ENCODE assay signal across 1 cellular context in the genomic region with DNA sequence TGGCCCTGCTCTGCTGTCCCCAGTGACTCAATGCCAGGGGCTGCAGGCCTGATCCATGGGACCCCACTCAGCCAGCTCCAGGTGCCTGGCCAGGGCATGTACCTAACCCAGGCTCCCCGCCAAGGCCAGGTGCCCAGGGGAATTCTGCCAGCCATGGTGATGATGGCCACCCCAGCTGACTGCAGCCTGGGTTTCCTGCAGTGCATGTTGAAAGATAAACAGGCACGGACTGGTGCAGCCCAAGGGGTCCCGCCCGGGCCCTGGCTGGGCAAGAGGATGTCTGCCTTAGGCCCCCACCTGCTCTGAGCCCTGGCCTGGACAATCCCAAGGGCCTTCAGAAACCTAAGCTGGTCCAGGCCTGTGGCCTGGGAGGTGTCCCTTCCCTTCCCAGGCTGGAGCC.
TF ChIP-seq lines count a peak whose summit lies in the region.

No MANE protein-coding gene starts in this region.

TF ChIP-seq in SK-N-SH treated with all-trans-retinoic acid at 6 μM for 48 hours, 23 proteins besides CTCF, POLR2A, EP300 and RAD21 (continued from another document):
- TF ChIP-seq, protein P1, sequence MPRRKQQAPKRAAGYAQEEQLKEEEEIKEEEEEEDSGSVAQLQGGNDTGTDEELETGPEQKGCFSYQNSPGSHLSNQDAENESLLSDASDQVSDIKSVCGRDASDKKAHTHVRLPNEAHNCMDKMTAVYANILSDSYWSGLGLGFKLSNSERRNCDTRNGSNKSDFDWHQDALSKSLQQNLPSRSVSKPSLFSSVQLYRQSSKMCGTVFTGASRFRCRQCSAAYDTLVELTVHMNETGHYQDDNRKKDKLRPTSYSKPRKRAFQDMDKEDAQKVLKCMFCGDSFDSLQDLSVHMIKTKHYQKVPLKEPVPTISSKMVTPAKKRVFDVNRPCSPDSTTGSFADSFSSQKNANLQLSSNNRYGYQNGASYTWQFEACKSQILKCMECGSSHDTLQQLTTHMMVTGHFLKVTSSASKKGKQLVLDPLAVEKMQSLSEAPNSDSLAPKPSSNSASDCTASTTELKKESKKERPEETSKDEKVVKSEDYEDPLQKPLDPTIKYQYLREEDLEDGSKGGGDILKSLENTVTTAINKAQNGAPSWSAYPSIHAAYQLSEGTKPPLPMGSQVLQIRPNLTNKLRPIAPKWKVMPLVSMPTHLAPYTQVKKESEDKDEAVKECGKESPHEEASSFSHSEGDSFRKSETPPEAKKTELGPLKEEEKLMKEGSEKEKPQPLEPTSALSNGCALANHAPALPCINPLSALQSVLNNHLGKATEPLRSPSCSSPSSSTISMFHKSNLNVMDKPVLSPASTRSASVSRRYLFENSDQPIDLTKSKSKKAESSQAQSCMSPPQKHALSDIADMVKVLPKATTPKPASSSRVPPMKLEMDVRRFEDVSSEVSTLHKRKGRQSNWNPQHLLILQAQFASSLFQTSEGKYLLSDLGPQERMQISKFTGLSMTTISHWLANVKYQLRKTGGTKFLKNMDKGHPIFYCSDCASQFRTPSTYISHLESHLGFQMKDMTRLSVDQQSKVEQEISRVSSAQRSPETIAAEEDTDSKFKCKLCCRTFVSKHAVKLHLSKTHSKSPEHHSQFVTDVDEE (CRISPR knock-in tag; IDR thresholded peaks at IDR 0.05) = no peak
- no peak for TF ChIP-seq OSR1 (CRISPR knock-in tag; IDR thresholded peaks at IDR 0.05)
- TF ChIP-seq ZFP30 (CRISPR knock-in tag; IDR thresholded peaks at IDR 0.05) = no peak
- TF ChIP-seq, protein P2, sequence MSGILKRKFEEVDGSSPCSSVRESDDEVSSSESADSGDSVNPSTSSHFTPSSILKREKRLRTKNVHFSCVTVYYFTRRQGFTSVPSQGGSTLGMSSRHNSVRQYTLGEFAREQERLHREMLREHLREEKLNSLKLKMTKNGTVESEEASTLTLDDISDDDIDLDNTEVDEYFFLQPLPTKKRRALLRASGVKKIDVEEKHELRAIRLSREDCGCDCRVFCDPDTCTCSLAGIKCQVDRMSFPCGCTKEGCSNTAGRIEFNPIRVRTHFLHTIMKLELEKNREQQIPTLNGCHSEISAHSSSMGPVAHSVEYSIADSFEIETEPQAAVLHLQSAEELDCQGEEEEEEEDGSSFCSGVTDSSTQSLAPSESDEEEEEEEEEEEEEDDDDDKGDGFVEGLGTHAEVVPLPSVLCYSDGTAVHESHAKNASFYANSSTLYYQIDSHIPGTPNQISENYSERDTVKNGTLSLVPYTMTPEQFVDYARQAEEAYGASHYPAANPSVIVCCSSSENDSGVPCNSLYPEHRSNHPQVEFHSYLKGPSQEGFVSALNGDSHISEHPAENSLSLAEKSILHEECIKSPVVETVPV (CRISPR knock-in tag; IDR thresholded peaks at IDR 0.05) = no peak
- no peak for TF ChIP-seq ISL1 (CRISPR knock-in tag; IDR thresholded peaks at IDR 0.05)
- TF ChIP-seq ZNF565 (CRISPR knock-in tag; conservative IDR thresholded peaks at IDR 0.05; ENCODE audit: low read depth) = no peak
- TF ChIP-seq, protein P3, sequence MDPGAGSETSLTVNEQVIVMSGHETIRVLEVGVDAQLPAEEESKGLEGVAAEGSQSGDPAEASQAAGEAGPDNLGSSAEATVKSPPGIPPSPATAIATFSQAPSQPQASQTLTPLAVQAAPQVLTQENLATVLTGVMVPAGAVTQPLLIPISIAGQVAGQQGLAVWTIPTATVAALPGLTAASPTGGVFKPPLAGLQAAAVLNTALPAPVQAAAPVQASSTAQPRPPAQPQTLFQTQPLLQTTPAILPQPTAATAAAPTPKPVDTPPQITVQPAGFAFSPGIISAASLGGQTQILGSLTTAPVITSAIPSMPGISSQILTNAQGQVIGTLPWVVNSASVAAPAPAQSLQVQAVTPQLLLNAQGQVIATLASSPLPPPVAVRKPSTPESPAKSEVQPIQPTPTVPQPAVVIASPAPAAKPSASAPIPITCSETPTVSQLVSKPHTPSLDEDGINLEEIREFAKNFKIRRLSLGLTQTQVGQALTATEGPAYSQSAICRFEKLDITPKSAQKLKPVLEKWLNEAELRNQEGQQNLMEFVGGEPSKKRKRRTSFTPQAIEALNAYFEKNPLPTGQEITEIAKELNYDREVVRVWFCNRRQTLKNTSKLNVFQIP (CRISPR knock-in tag; IDR thresholded peaks at IDR 0.05; ENCODE audit: borderline replicate concordance, low read depth) = no peak
- no peak for TF ChIP-seq SNAI2 (CRISPR knock-in tag; IDR thresholded peaks at IDR 0.05)
- no peak for TF ChIP-seq ZNF8 (CRISPR knock-in tag; IDR thresholded peaks at IDR 0.05)
